ENCODE assay signal across 23 cellular contexts in the genomic region with DNA sequence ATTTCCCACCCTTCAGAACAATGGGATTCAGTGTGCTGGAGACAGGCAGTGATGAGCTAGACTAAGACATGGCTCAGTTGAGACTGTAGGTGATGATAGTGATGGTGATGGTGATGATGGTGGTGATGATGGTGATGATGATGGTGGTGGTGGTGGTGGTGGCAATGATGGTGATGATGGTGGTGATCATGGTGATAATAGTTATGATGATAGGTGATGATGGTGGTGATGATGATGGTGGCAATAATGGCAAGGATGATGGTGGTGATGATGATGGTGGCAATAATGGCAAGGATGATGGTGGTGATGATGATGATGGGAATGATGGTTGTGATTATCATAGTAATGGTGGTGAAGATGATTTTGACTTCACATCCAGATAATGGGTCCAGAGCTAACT.
DNase-seq lines count a peak whose midpoint lies in the region; ATAC-seq, FAIRE-seq and TF ChIP-seq lines count a peak whose summit lies in the region.
"Had no signal": no experiment of that assay in that cellular context is flagged by ENCODE, and none has a peak within 500 bp of the region (broad histone marks: within the 10 kb centered on the region; RNA-seq: fewer than 3 reads in every experiment).

No MANE protein-coding gene starts in this region.

- FAIRE-seq in HepG2 (lab: Jason Lieb, UNC): no peak
- FAIRE-seq: A549, GM12878, GM12892, GM18507 had no signal

- TF ChIP-seq CTCF in HepG2 (CRISPR knock-in tag; IDR thresholded peaks at IDR 0.05) (no peak), right lobe of liver (IDR thresholded peaks at IDR 0.05) (no peak), esophagus muscularis mucosa (IDR thresholded peaks at IDR 0.05) (no peak)

- H3K4me1 ChIP-seq in HepG2 (ENCODE audit: insufficient read depth, low read length) (peaks cover 45% of the 10 kb centered on the region), right lobe of liver (peaks cover 0 to 5% (median 0%) of the 10 kb centered on the region in 4 donors), esophagus muscularis mucosa (peaks cover 0 to 12% (median 4%) of the 10 kb centered on the region in 4 donors)
- H3K4me1 ChIP-seq: A549; BLaER1 treated with 17β-estradiol and CSF1 and Interleukin-3, amounts not matched to agents 10 nM and 100 nM had no signal

- H3K27ac ChIP-seq in HepG2 (ENCODE audit: extremely low read length, insufficient read depth, low read length) (no peak overlapping the region), right lobe of liver (no peak overlapping the region), esophagus muscularis mucosa (replicated peaks in 1 of 4) (no peak overlapping the region)
- H3K27ac ChIP-seq: 22Rv1; A549; BLaER1 treated with 17β-estradiol and CSF1 and Interleukin-3, amounts not matched to agents 10 nM and 100 nM; C4-2B had no signal

- TF ChIP-seq POLR2A in HepG2 (IDR thresholded peaks at IDR 0.05; ENCODE audit: insufficient read depth in 1 of 2, low read depth in 2 of 2, low read length in 2 of 2) (no peak), right lobe of liver (IDR thresholded peaks at IDR 0.05) (no peak), esophagus muscularis mucosa (IDR thresholded peaks at IDR 0.05; ENCODE audit: low read depth) (no peak)

- ATAC-seq in HepG2 (no peak), right lobe of liver (no peak)
- ATAC-seq: A549; CD8-positive, alpha-beta T cell; GM12878 had no signal

- no peak overlapping the region for H3K9ac ChIP-seq in HepG2 (ENCODE audit: insufficient read depth, low read depth, low read length)
- H3K9ac ChIP-seq: BLaER1 treated with 17β-estradiol and CSF1 and Interleukin-3, amounts not matched to agents 10 nM and 100 nM had no signal

- BruUV-seq in HepG2 (replicated peaks; lab: Mats Ljungman, UMichigan): no TSS peak

- H2AFZ ChIP-seq in HepG2 (ENCODE audit: low read length): no peak overlapping the region

- no peaks in the 10 kb centered on the region for H3K79me2 ChIP-seq in HepG2 (ENCODE audit: insufficient read depth, low read length)

- CTCF ChIA-PET in HepG2 (lab: Yijun Ruan, JAX; ENCODE audit: low intra/inter-chr PET ratio, low total read pairs): no interaction called here

- no peak for TF ChIP-seq RAD21 in HepG2 (CRISPR knock-in tag; IDR thresholded peaks at IDR 0.05)

- POLR2A ChIA-PET in HepG2 (lab: Yijun Ruan, JAX): no interaction called here

- in situ Hi-C loops in HepG2 (cut with HindIII; ENCODE audit: extremely low pct_ligation_motif_present, low pct_unique_long_range_greater_than_20kb): no loop called here

- H3K4me3 ChIP-seq in HepG2 (replicated peaks in 1 of 3; ENCODE audit: insufficient read depth in 1 of 3, low read depth in 2 of 3, low read length in 3 of 3) (no peak overlapping the region), right lobe of liver (no peak overlapping the region), esophagus muscularis mucosa (no peak overlapping the region)
- H3K4me3 ChIP-seq: A549; BLaER1 treated with 17β-estradiol and CSF1 and Interleukin-3, amounts not matched to agents 10 nM and 100 nM; GM12878 had no signal

- H3K27me3 ChIP-seq in HepG2 (ENCODE audit: control insufficient read depth in 1 of 2, insufficient read depth in 2 of 2, low read length in 2 of 2) (no peaks in the 10 kb centered on the region), right lobe of liver (no peaks in the 10 kb centered on the region), esophagus muscularis mucosa (no peaks in the 10 kb centered on the region)
- H3K27me3 ChIP-seq: BLaER1 treated with 17β-estradiol and CSF1 and Interleukin-3, amounts not matched to agents 10 nM and 100 nM had no signal

- no peaks in the 10 kb centered on the region for H4K20me1 ChIP-seq in HepG2 (ENCODE audit: insufficient read depth, low read length)
- H4K20me1 ChIP-seq: BLaER1 treated with 17β-estradiol and CSF1 and Interleukin-3, amounts not matched to agents 10 nM and 100 nM had no signal

- intact Hi-C loops in HepG2 (cut with micrococcal nuclease; ENCODE audit: unreplicated experiment): no loop called here
- intact Hi-C loops in right lobe of liver (cut with DNase I): no loop called here
- intact Hi-C loops in esophagus muscularis mucosa (cut with DNase I): no loop called here

- H3K36me3 ChIP-seq in HepG2 (replicated peaks in 1 of 2; ENCODE audit: control insufficient read depth in 1 of 2, insufficient read depth in 2 of 2, low read length in 2 of 2) (no peaks in the 10 kb centered on the region), right lobe of liver (no peaks in the 10 kb centered on the region), esophagus muscularis mucosa (no peaks in the 10 kb centered on the region)
- H3K36me3 ChIP-seq: BLaER1 treated with 17β-estradiol and CSF1 and Interleukin-3, amounts not matched to agents 10 nM and 100 nM had no signal

- no peak for TF ChIP-seq EP300 in HepG2 (IDR thresholded peaks at IDR 0.05; ENCODE audit: low read depth in 2 of 2, low read length in 2 of 2)
- no peak for TF ChIP-seq EP300 in HepG2 (CRISPR knock-in tag; IDR thresholded peaks at IDR 0.05; ENCODE audit: borderline replicate concordance)
- no peak for TF ChIP-seq EP300 in esophagus muscularis mucosa (IDR thresholded peaks at IDR 0.05)

- DNase-seq in HepG2 (ENCODE audit: low spot score): no peak
- no peak for DNase-seq in right lobe of liver
- peak; percentile 21 for DNase-seq in esophagus muscularis mucosa (ENCODE audit: extremely low spot score)
- DNase-seq in COLO668 (lab: John Stamatoyannopoulos, UW; ENCODE audit: unreplicated experiment): no peak
- no peak for DNase-seq in activated gamma-delta T cell (lab: John Stamatoyannopoulos, UW)
- DNase-seq: AML-193; CD4-positive, alpha-beta T cell; CD8-positive, alpha-beta T cell; COR-L47; DMS 273 treated with DMSO at 0.1 percent for 48 hours; DMS153; DMS53; DMS79; DND-41; EL; GDM1 had no signal

- no peak overlapping the region for H3K4me2 ChIP-seq in HepG2 (ENCODE audit: low read depth, low read length)
- H3K4me2 ChIP-seq: A549; BLaER1 treated with 17β-estradiol and CSF1 and Interleukin-3, amounts not matched to agents 10 nM and 100 nM had no signal

- H3K9me3 ChIP-seq in HepG2 (ENCODE audit: low read length) (peaks cover 5% of the 10 kb centered on the region), right lobe of liver (no peaks in the 10 kb centered on the region), esophagus muscularis mucosa (peaks cover 0 to 11% (median 2%) of the 10 kb centered on the region in 4 donors)
- H3K9me3 ChIP-seq: A549 had no signal

TF ChIP-seq in HepG2, 621 proteins besides CTCF, POLR2A, EP300 and RAD21:
- TF ChIP-seq, protein P1, sequence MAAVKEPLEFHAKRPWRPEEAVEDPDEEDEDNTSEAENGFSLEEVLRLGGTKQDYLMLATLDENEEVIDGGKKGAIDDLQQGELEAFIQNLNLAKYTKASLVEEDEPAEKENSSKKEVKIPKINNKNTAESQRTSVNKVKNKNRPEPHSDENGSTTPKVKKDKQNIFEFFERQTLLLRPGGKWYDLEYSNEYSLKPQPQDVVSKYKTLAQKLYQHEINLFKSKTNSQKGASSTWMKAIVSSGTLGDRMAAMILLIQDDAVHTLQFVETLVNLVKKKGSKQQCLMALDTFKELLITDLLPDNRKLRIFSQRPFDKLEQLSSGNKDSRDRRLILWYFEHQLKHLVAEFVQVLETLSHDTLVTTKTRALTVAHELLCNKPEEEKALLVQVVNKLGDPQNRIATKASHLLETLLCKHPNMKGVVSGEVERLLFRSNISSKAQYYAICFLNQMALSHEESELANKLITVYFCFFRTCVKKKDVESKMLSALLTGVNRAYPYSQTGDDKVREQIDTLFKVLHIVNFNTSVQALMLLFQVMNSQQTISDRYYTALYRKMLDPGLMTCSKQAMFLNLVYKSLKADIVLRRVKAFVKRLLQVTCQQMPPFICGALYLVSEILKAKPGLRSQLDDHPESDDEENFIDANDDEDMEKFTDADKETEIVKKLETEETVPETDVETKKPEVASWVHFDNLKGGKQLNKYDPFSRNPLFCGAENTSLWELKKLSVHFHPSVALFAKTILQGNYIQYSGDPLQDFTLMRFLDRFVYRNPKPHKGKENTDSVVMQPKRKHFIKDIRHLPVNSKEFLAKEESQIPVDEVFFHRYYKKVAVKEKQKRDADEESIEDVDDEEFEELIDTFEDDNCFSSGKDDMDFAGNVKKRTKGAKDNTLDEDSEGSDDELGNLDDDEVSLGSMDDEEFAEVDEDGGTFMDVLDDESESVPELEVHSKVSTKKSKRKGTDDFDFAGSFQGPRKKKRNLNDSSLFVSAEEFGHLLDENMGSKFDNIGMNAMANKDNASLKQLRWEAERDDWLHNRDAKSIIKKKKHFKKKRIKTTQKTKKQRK (IDR thresholded peaks at IDR 0.05; ENCODE audit: low read length): no peak
- TF ChIP-seq ZNF788 (CRISPR knock-in tag; IDR thresholded peaks at IDR 0.05; ENCODE audit: borderline replicate concordance) (no peak), CREB1 (IDR thresholded peaks at IDR 0.05) (peak; percentile 87), CREB1 (CRISPR knock-in tag; IDR thresholded peaks at IDR 0.05) (no peak)
